In genomic region chr1:226306425-226306824, GRCh38 we compare ENCODE assay signal across 24 cellular contexts.
"Had no signal": no experiment of that assay in that cellular context is flagged by ENCODE, and none has a peak within 500 bp of the region (broad histone marks: within the 10 kb centered on the region; RNA-seq: fewer than 3 reads in every experiment).

No MANE protein-coding gene starts in this region.

- H3K9me3 Mint-ChIP-seq: activated naive CD4-positive, alpha-beta T cell treated with anti-CD3 and anti-CD28 coated beads, Interleukin-2, amount 50 U/mL, for 72 hours; activated T-cell treated with anti-CD3 and anti-CD28 coated beads, Interleukin-2, amount 50 U/mL, for 24 hours; activated T-helper 17 cell treated with anti-CD3 and anti-CD28 coated beads, Interleukin-2, amount 50 U/mL, for 72 hours; central memory CD8-positive, alpha-beta T cell; natural killer cell; stimulated activated naive B cell treated with anti-CD40 and anti-IgM and Interleukin-4, amounts not matched to agents 10 μg/mL and 1 μg/mL and 100 μg/mL, for 72 hours had no signal

- ATAC-seq: activated naive CD4-positive, alpha-beta T cell treated with anti-CD3 and anti-CD28 coated beads, Interleukin-2, amount 50 U/mL, for 72 hours; activated T-helper 17 cell treated with anti-CD3 and anti-CD28 coated beads, Interleukin-2, amount 50 U/mL, for 72 hours; esophagus mucosa; left colon; lower lobe of right lung; natural killer cell; stimulated activated naive B cell treated with anti-CD40 and anti-IgM and Interleukin-4, amounts not matched to agents 10 μg/mL and 1 μg/mL and 100 μg/mL, for 72 hours; upper lobe of right lung had no signal

- H3K27ac ChIP-seq: brain microvascular endothelial cell, lower lobe of right lung, sigmoid colon, thoracic aorta, upper lobe of right lung had no signal

- H3K4me3 ChIP-seq: lower lobe of right lung, sigmoid colon, smooth muscle cell, thoracic aorta, upper lobe of right lung had no signal

- H3K9me3 ChIP-seq: lower lobe of right lung, sigmoid colon, thoracic aorta, upper lobe of right lung had no signal

- H3K36me3 Mint-ChIP-seq: natural killer cell had no signal

- DNase-seq: activated CD8-positive, alpha-beta memory T cell treated with anti-CD3 and anti-CD28 coated beads for 24 hours; activated CD8-positive, alpha-beta memory T cell treated with anti-CD3 and anti-CD28 coated beads, Interleukin-2, amount 50 U/mL, for 4 hours; activated T-cell treated with anti-CD3 and anti-CD28 coated beads, Interleukin-2, amount 50 U/mL, for 24 hours; aorta; brain microvascular endothelial cell; effector memory CD4-positive, alpha-beta T cell; islet precursor cell; left colon; lower lobe of right lung; natural killer cell; nucleus accumbens; posterior cingulate gyrus; sigmoid colon; stimulated activated CD4-positive, alpha-beta T cell treated with anti-CD3 and anti-CD28 coated beads, Interleukin-15, amount 100 ng/mL, for 24 hours; stimulated activated CD8-positive, alpha-beta memory T cell treated with anti-CD3 and anti-CD28 coated beads, Interleukin-4, amount 100 ng/mL, for 48 hours; stimulated activated naive B cell treated with anti-CD40 and anti-IgM and Interleukin-4, amounts not matched to agents 10 μg/mL and 1 μg/mL and 100 μg/mL, for 72 hours; T-helper 9 cell; upper lobe of right lung had no signal

- H3K27me3 ChIP-seq: brain microvascular endothelial cell, sigmoid colon, upper lobe of right lung had no signal

- H3K27me3 Mint-ChIP-seq: central memory CD8-positive, alpha-beta T cell had no signal

- H3K4me3 Mint-ChIP-seq: activated T-helper 17 cell treated with anti-CD3 and anti-CD28 coated beads, Interleukin-2, amount 50 U/mL, for 72 hours; stimulated activated naive B cell treated with anti-CD40 and anti-IgM and Interleukin-4, amounts not matched to agents 10 μg/mL and 1 μg/mL and 100 μg/mL, for 72 hours had no signal

- H3K4me1 Mint-ChIP-seq: activated T-helper 17 cell treated with anti-CD3 and anti-CD28 coated beads, Interleukin-2, amount 50 U/mL, for 72 hours had no signal

- H3K27ac Mint-ChIP-seq: activated naive CD4-positive, alpha-beta T cell treated with anti-CD3 and anti-CD28 coated beads, Interleukin-2, amount 50 U/mL, for 72 hours; activated T-cell treated with anti-CD3 and anti-CD28 coated beads, Interleukin-2, amount 50 U/mL, for 24 hours; activated T-helper 17 cell treated with anti-CD3 and anti-CD28 coated beads, Interleukin-2, amount 50 U/mL, for 72 hours; natural killer cell; stimulated activated naive B cell treated with anti-CD40 and anti-IgM and Interleukin-4, amounts not matched to agents 10 μg/mL and 1 μg/mL and 100 μg/mL, for 72 hours had no signal

- H3K4me2 ChIP-seq: smooth muscle cell had no signal

- H3K36me3 ChIP-seq: brain microvascular endothelial cell, lower lobe of right lung, sigmoid colon, thoracic aorta, upper lobe of right lung had no signal
